Comparison of ENCODE assay signal across 21 cellular contexts in the genomic region with DNA sequence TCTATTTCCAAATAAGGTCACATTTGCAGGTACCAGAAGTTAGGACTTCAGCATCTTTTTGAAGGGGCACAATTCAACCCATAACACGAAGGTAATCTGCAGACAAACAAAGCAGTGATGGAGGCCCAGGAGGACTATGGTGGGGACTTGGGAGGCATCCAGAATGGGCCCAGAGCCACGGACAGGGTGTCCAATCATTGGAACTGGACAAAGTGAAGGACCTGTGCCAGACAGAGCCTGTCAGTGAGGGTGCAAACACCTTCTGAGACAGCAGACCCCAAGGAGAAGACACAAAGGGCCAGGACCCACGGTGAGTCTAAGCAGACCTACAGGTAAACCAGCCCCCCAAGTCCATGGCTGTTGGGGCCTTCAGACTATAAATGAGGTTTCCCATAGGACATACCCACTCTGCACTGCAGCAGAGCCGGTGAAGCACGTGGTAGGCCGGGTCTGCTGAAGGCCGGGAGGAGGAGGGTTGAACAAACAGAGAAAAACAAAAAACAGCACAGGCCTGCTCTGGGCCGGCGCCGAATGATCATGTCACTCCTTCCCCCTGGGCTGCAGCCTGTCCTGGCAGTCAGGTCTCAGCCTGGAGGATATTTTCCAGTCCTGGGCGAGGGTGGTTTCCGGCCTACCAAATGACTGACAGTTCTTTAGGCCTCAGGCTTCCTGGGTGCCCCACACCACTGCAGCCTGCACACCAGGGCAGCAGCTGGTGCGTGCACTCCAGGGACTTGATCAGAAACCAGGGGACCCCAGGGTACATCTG.
"Had no signal": no experiment of that assay in that cellular context is flagged by ENCODE, and none has a peak within 500 bp of the region (broad histone marks: within the 10 kb centered on the region; RNA-seq: fewer than 3 reads in every experiment).

No MANE protein-coding gene starts in this region.

- H3K9me3 ChIP-seq: body of pancreas, left lung, ovary, psoas muscle, suprapubic skin, transverse colon had no signal

- ATAC-seq: activated CD4-positive, CD25-positive, alpha-beta regulatory T cell treated with anti-CD3 and anti-CD28 coated beads, Interleukin-2, amount 50 U/mL, for 24 hours; body of pancreas; left lung; natural killer cell; psoas muscle had no signal

- H3K4me1 ChIP-seq: body of pancreas, left lung, psoas muscle, stomach, suprapubic skin, transverse colon had no signal

- H3K4me3 ChIP-seq: body of pancreas, cardiac muscle cell, left lung, ovary, psoas muscle, stomach, suprapubic skin, transverse colon had no signal

- H3K27ac ChIP-seq: body of pancreas, cardiac muscle cell, left lung, ovary, psoas muscle, stomach, suprapubic skin, transverse colon, VCaP had no signal

- H3K36me3 ChIP-seq: cardiac muscle cell, left lung, ovary, stomach, suprapubic skin, transverse colon had no signal

- H3K27me3 ChIP-seq: body of pancreas, cardiac muscle cell, left lung, ovary, stomach, suprapubic skin, transverse colon had no signal

- DNase-seq: activated CD4-positive, alpha-beta T cell treated with anti-CD3 and anti-CD28 coated beads, Interleukin-2, amount 10 ng/mL, durations not matched to agents 24 days and 14 days; activated gamma-delta T cell treated with Interleukin-2 at 50 U/mL for 16 hours; activated T-cell treated with anti-CD3 and anti-CD28 coated beads, Interleukin-2, amount 50 U/mL, for 1 hour; anterior cingulate cortex; body of pancreas; effector CD4-positive, alpha-beta T cell; foreskin fibroblast; immature natural killer cell; left lung; midbrain; natural killer cell; ovary; psoas muscle; right cardiac atrium; stimulated activated CD4-positive, alpha-beta T cell treated with anti-CD3 and anti-CD28 coated beads, Interleukin-1b, Interleukin-23, amount 100 ng/mL, for 48 hours; stomach; transverse colon had no signal
